ENCODE assay signal across 6 cellular contexts in the genomic region with DNA sequence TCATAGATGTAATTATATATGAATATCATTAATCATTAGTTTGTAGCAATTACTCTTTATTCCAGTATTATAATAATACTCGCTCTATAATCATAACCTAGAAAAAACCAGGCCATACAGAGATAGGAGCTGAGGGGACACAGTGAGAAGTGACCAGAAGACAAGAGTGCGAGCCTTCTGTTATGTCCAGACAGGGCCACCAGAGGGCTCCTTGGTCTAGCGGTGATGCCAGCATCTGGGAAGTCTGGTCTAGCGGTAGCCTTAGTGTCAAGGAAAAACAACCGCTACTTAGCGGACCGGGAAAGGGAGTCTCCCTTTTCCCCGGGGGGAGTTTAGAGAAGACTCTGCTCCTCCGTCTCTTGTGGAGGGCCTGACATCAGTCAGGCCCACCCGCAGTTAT. TPM values are rescaled to one million over a fixed set of nuclear protein-coding genes. Genes with fewer than 3 reads are reported as not detected.
DNase-seq lines count a peak whose midpoint lies in the region; ATAC-seq and TF ChIP-seq lines count a peak whose summit lies in the region.
"Not testable (repeated sequence)": the region's sequence is repeated elsewhere in the genome, so short reads cannot be mapped to it uniquely, and the experiment has no call there.

No MANE protein-coding gene starts in this region.

- H4K91ac ChIP-seq in mesenchymal stem cell (ENCODE audit: low read length): not testable (repeated sequence)

- peak; percentile 72 for DNase-seq in G401 (ENCODE audit: low spot score)
- not testable (repeated sequence) for DNase-seq in RWPE2 (ENCODE audit: low spot score)
- DNase-seq in activated naive CD4-positive, alpha-beta T cell treated with anti-CD3 and anti-CD28 coated beads for 36 hours: peak; percentile 60
- peak; percentile 50 for DNase-seq in fibroblast of the aortic adventitia (ENCODE audit: low read depth)
- DNase-seq in mesenchymal stem cell: peak; percentile 63
- peak; percentile 24 for DNase-seq in stimulated activated naive B cell treated with anti-CD40 and anti-IgM and Interleukin-4, amounts not matched to agents 10 μg/mL and 1 μg/mL and 100 μg/mL, for 72 hours

- not testable (repeated sequence) for H2AK5ac ChIP-seq in mesenchymal stem cell (ENCODE audit: low read length, severe bottlenecking)

- not testable (repeated sequence) for H2BK120ac ChIP-seq in mesenchymal stem cell (ENCODE audit: low read depth, low read length)

- H3K4me3 ChIP-seq in RWPE2 (ENCODE audit: severe bottlenecking); fibroblast of the aortic adventitia (ENCODE audit: low read depth, low read length); mesenchymal stem cell (ENCODE audit: insufficient read depth in 1 of 2, low read depth in 1 of 2, low read length in 2 of 2): not testable (repeated sequence)

- not testable (repeated sequence) for H3K4ac ChIP-seq in mesenchymal stem cell (ENCODE audit: low read depth in 1 of 2, low read length in 2 of 2)

- in situ Hi-C loops in G401 (cut with HindIII; ENCODE audit: low sequenced_read_pairs): not testable (repeated sequence)

- H3K9ac ChIP-seq in mesenchymal stem cell (ENCODE audit: low read length): not testable (repeated sequence)

- not testable (repeated sequence) for H3K9me3 Mint-ChIP-seq in activated naive CD4-positive, alpha-beta T cell treated with anti-CD3 and anti-CD28 coated beads for 36 hours; stimulated activated naive B cell treated with anti-CD40 and anti-IgM and Interleukin-4, amounts not matched to agents 10 μg/mL and 1 μg/mL and 100 μg/mL, for 72 hours

- H3K9me3 ChIP-seq in RWPE2 (ENCODE audit: severe bottlenecking) (peaks cover 16% of the 10 kb centered on the region), mesenchymal stem cell (ENCODE audit: control insufficient read depth, low read length) (peaks cover 14% of the 10 kb centered on the region)

- not testable (repeated sequence) for H3K27me3 ChIP-seq in RWPE2 (ENCODE audit: insufficient read depth, poor library complexity, severe bottlenecking); mesenchymal stem cell (ENCODE audit: control insufficient read depth in 1 of 2, insufficient read depth in 1 of 2, low read length in 2 of 2)

- not testable (repeated sequence) for H2BK5ac ChIP-seq in mesenchymal stem cell (ENCODE audit: low read depth, low read length, poor library complexity, severe bottlenecking)

- H3K18ac ChIP-seq in mesenchymal stem cell (ENCODE audit: low read depth in 1 of 2, low read length in 2 of 2): not testable (repeated sequence)

- intact Hi-C loops in activated naive CD4-positive, alpha-beta T cell treated with anti-CD3 and anti-CD28 coated beads for 36 hours (cut with micrococcal nuclease): loop anchor here (1.0 to 5.0 kb wide), 2 partner anchors 331 to 417 kb away; no protein-coding TSS in a partner anchor

- not testable (repeated sequence) for H3K27me3 Mint-ChIP-seq in activated naive CD4-positive, alpha-beta T cell treated with anti-CD3 and anti-CD28 coated beads for 36 hours (ENCODE audit: low read depth); stimulated activated naive B cell treated with anti-CD40 and anti-IgM and Interleukin-4, amounts not matched to agents 10 μg/mL and 1 μg/mL and 100 μg/mL, for 72 hours

- H3K36me3 Mint-ChIP-seq in activated naive CD4-positive, alpha-beta T cell treated with anti-CD3 and anti-CD28 coated beads for 36 hours (ENCODE audit: low read depth); stimulated activated naive B cell treated with anti-CD40 and anti-IgM and Interleukin-4, amounts not matched to agents 10 μg/mL and 1 μg/mL and 100 μg/mL, for 72 hours: not testable (repeated sequence)

- H3K79me1 ChIP-seq in mesenchymal stem cell (replicated peaks; ENCODE audit: low read length, poor library complexity, severe bottlenecking): not testable (repeated sequence)

- not testable (repeated sequence) for H3K27ac ChIP-seq in RWPE2 (ENCODE audit: poor library complexity, severe bottlenecking); mesenchymal stem cell (ENCODE audit: low read length, poor library complexity, severe bottlenecking)

- not testable (repeated sequence) for H3K4me2 ChIP-seq in mesenchymal stem cell (ENCODE audit: low read length, poor library complexity, severe bottlenecking)

- not testable (repeated sequence) for H3K14ac ChIP-seq in mesenchymal stem cell (ENCODE audit: low read length in 2 of 2)

- not testable (repeated sequence) for H4K8ac ChIP-seq in mesenchymal stem cell (ENCODE audit: low read length)

- not testable (repeated sequence) for H2BK12ac ChIP-seq in mesenchymal stem cell (ENCODE audit: low read length in 2 of 2)

- 5% methylated on average over 6 of the region's 10 CpGs for WGBS in mesenchymal stem cell

- H3K36me3 ChIP-seq in RWPE2 (ENCODE audit: low read depth); mesenchymal stem cell (ENCODE audit: control insufficient read depth in 1 of 2, insufficient read depth in 2 of 2, low read depth in 1 of 2, low read length in 2 of 2): not testable (repeated sequence)

- not testable (repeated sequence) for H3K23ac ChIP-seq in mesenchymal stem cell (ENCODE audit: low read length in 2 of 2)

- H3K27ac Mint-ChIP-seq in activated naive CD4-positive, alpha-beta T cell treated with anti-CD3 and anti-CD28 coated beads for 36 hours; stimulated activated naive B cell treated with anti-CD40 and anti-IgM and Interleukin-4, amounts not matched to agents 10 μg/mL and 1 μg/mL and 100 μg/mL, for 72 hours: not testable (repeated sequence)

- H3K4me1 ChIP-seq in RWPE2 (ENCODE audit: insufficient read depth, poor library complexity, severe bottlenecking); mesenchymal stem cell (ENCODE audit: control insufficient read depth, insufficient read depth, low read depth, low read length): not testable (repeated sequence)

- H3K4me1 Mint-ChIP-seq in activated naive CD4-positive, alpha-beta T cell treated with anti-CD3 and anti-CD28 coated beads for 36 hours (ENCODE audit: low read depth); stimulated activated naive B cell treated with anti-CD40 and anti-IgM and Interleukin-4, amounts not matched to agents 10 μg/mL and 1 μg/mL and 100 μg/mL, for 72 hours: not testable (repeated sequence)

- TF ChIP-seq CTCF in RWPE2 (IDR thresholded peaks at IDR 0.05; ENCODE audit: poor library complexity, severe bottlenecking) (peak; percentile 66), fibroblast of the aortic adventitia (IDR thresholded peaks at IDR 0.05; ENCODE audit: insufficient read depth, low read length) (peak; percentile 46)

- ATAC-seq in RWPE2 (ENCODE audit: low read depth): peak; percentile 42; the same call in 1 of the 3 replicates
- peak in 1 of 2 donors; percentile 54 for ATAC-seq in stimulated activated naive B cell treated with anti-CD40 and anti-IgM and Interleukin-4, amounts not matched to agents 10 μg/mL and 1 μg/mL and 100 μg/mL, for 72 hours (replicated peaks)

- H2BK15ac ChIP-seq in mesenchymal stem cell (ENCODE audit: low read depth, poor library complexity, severe bottlenecking): not testable (repeated sequence)

- H3K4me3 Mint-ChIP-seq in activated naive CD4-positive, alpha-beta T cell treated with anti-CD3 and anti-CD28 coated beads for 36 hours: not testable (repeated sequence)
- peak overlapping the region; percentile 32 to 65 for H3K4me3 Mint-ChIP-seq in stimulated activated naive B cell treated with anti-CD40 and anti-IgM and Interleukin-4, amounts not matched to agents 10 μg/mL and 1 μg/mL and 100 μg/mL, for 72 hours

- CTCF ChIA-PET in activated naive CD4-positive, alpha-beta T cell treated with anti-CD3 and anti-CD28 coated beads for 36 hours (lab: Charles Lee): not testable (repeated sequence)

- H2AFZ ChIP-seq in mesenchymal stem cell (ENCODE audit: low read depth, low read length): not testable (repeated sequence)

RNA-seq across cellular contexts. Expression of gene ZNF776, which starts 8.3 kb away (rescaled TPM):
- total RNA-seq in G401 (2014; rRNA removed; shearing (Covaris generic)): 10.8 and 11.0 TPM in 2 replicates
- 10 to 100 TPM in 1 of 2 experiments, 1 to 10 TPM in 1; 9.4 to 10.3 TPM for total RNA-seq in activated naive CD4-positive, alpha-beta T cell treated with anti-CD3 and anti-CD28 coated beads for 36 hours
- total RNA-seq in fibroblast of the aortic adventitia (ENCODE audit: low replicate concordance): 8.1 and 12.1 TPM in 2 replicates
- polyA plus RNA-seq in mesenchymal stem cell (2013, experiment 1 of 2): 5.2 TPM
- 5.7 TPM for polyA plus RNA-seq in mesenchymal stem cell (2013, experiment 2 of 2)

RNA-seq across cellular contexts. Expression of gene ZNF671, which starts 10.9 kb away (rescaled TPM):
- total RNA-seq in G401 (2014; rRNA removed; shearing (Covaris generic)): not detected in 2 replicates
- 1 to 10 TPM; 7.1 to 7.2 TPM for total RNA-seq in activated naive CD4-positive, alpha-beta T cell treated with anti-CD3 and anti-CD28 coated beads for 36 hours
- 3.7 and 9.2 TPM in 2 replicates for total RNA-seq in fibroblast of the aortic adventitia (ENCODE audit: low replicate concordance)
- 3.2 TPM for polyA plus RNA-seq in mesenchymal stem cell (2013, experiment 1 of 2)
- 3.5 TPM for polyA plus RNA-seq in mesenchymal stem cell (2013, experiment 2 of 2)

RNA-seq across cellular contexts. Expression of gene ZNF154, which starts 29.3 kb away (rescaled TPM):
- not detected in 2 replicates for total RNA-seq in G401 (2014; rRNA removed; shearing (Covaris generic))
- total RNA-seq in activated naive CD4-positive, alpha-beta T cell treated with anti-CD3 and anti-CD28 coated beads for 36 hours: under 1 TPM; 0.64 to 0.69 TPM
- total RNA-seq in fibroblast of the aortic adventitia (ENCODE audit: low replicate concordance): 2.3 and 2.5 TPM in 2 replicates
- polyA plus RNA-seq in mesenchymal stem cell (2013, experiment 1 of 2): 6.4 TPM
- 6.1 TPM for polyA plus RNA-seq in mesenchymal stem cell (2013, experiment 2 of 2)

RNA-seq across cellular contexts. Expression of gene ZNF586, which starts 31.2 kb away (rescaled TPM):
- total RNA-seq in G401 (2014; rRNA removed; shearing (Covaris generic)): 11.3 and 20.8 TPM in 2 replicates
- 10 to 100 TPM; 14.5 to 14.9 TPM for total RNA-seq in activated naive CD4-positive, alpha-beta T cell treated with anti-CD3 and anti-CD28 coated beads for 36 hours
- 13.7 and 15.0 TPM in 2 replicates for total RNA-seq in fibroblast of the aortic adventitia (ENCODE audit: low replicate concordance)
- 3.4 TPM for polyA plus RNA-seq in mesenchymal stem cell (2013, experiment 1 of 2)
- 3.8 TPM for polyA plus RNA-seq in mesenchymal stem cell (2013, experiment 2 of 2)

RNA-seq across cellular contexts. Expression of gene ZNF551, which starts 56.5 kb away (rescaled TPM):
- 11.7 and 15.8 TPM in 2 replicates for total RNA-seq in G401 (2014; rRNA removed; shearing (Covaris generic))
- total RNA-seq in activated naive CD4-positive, alpha-beta T cell treated with anti-CD3 and anti-CD28 coated beads for 36 hours: 1 to 10 TPM; 4.7 to 6.0 TPM
- 5.2 and 13.5 TPM in 2 replicates for total RNA-seq in fibroblast of the aortic adventitia (ENCODE audit: low replicate concordance)
- 1.7 TPM for polyA plus RNA-seq in mesenchymal stem cell (2013, experiment 1 of 2)
- 1.7 TPM for polyA plus RNA-seq in mesenchymal stem cell (2013, experiment 2 of 2)
